ENCODE assay signal across 16 cellular contexts in the genomic region with DNA sequence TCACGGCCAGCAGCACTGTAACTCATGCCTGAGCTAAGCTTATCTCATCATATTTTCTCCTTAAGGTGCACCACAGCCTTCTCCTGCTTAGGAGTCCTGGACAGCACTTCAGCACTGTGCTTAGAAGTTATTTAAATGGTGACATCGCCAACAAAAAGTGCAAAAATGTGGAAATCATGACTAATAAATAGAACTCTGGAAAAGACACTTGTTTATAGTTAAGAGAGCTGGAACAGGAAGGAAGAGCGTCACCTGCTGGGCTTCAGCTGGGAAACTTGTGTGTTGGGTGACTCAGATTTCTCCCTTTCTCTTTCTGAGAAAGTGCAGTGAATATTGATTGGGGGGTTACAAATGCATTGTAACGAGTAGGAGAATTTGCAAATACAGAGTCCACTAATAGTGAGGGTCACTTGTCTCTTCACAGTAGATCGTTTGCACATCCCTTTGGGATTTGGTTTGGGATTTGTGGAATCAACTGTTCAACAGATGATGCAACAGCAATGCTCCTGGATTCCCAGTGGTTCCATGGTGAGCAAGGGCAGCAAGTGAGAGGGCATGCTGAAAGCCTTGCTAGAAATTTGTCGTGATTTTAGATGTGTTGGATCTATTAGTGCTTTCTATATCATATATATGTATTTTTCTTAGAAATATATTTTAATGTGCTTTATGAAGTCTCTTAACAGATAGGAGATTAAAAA.
DNase-seq lines count a peak whose midpoint lies in the region; ATAC-seq, FAIRE-seq and TF ChIP-seq lines count a peak whose summit lies in the region.
"Had no signal": no experiment of that assay in that cellular context is flagged by ENCODE, and none has a peak within 500 bp of the region (broad histone marks: within the 10 kb centered on the region; RNA-seq: fewer than 3 reads in every experiment).

No MANE protein-coding gene starts in this region.

- H3K9me3 Mint-ChIP-seq in nephron progenitor cell: peaks cover 12% of the 10 kb centered on the region
- peaks cover 8% of the 10 kb centered on the region for H3K9me3 Mint-ChIP-seq in stimulated activated memory B cell treated with anti-CD40 and anti-IgM and Interleukin-4, amounts not matched to agents 10 μg/mL and 1 μg/mL and 100 μg/mL, for 72 hours
- H3K9me3 Mint-ChIP-seq: activated CD4-positive, alpha-beta T cell treated with anti-CD3 and anti-CD28 coated beads, Interleukin-2, amount 10 ng/mL, durations not matched to agents 24 days and 14 days; central memory CD8-positive, alpha-beta T cell had no signal

- H3K36me3 ChIP-seq in GM06990 (ENCODE audit: control insufficient read depth, insufficient read depth, low read length): no peaks in the 10 kb centered on the region
- H3K36me3 ChIP-seq: pancreas had no signal

- no peak overlapping the region for H3K4me3 Mint-ChIP-seq in nephron progenitor cell
- H3K4me3 Mint-ChIP-seq in stimulated activated memory B cell treated with anti-CD40 and anti-IgM and Interleukin-4, amounts not matched to agents 10 μg/mL and 1 μg/mL and 100 μg/mL, for 72 hours: no peak overlapping the region
- H3K4me3 Mint-ChIP-seq: activated CD4-positive, alpha-beta T cell treated with anti-CD3 and anti-CD28 coated beads, Interleukin-2, amount 10 ng/mL, durations not matched to agents 24 days and 14 days; activated T-helper 17 cell treated with anti-CD3 and anti-CD28 coated beads, Interleukin-2, amount 50 U/mL, for 72 hours; central memory CD8-positive, alpha-beta T cell had no signal

- no peak overlapping the region for H3K4me3 ChIP-seq in GM06990 (replicated peaks; ENCODE audit: low read depth, low read length)
- H3K4me3 ChIP-seq in epithelial cell of proximal tubule (ENCODE audit: low read depth, low read length): no peak overlapping the region
- H3K4me3 ChIP-seq: lung, pancreas had no signal

- H3K4me1 Mint-ChIP-seq in nephron progenitor cell: no peaks in the 10 kb centered on the region
- H3K4me1 Mint-ChIP-seq in stimulated activated memory B cell treated with anti-CD40 and anti-IgM and Interleukin-4, amounts not matched to agents 10 μg/mL and 1 μg/mL and 100 μg/mL, for 72 hours: no peaks in the 10 kb centered on the region
- H3K4me1 Mint-ChIP-seq: activated CD4-positive, alpha-beta T cell treated with anti-CD3 and anti-CD28 coated beads, Interleukin-2, amount 10 ng/mL, durations not matched to agents 24 days and 14 days; activated T-helper 17 cell treated with anti-CD3 and anti-CD28 coated beads, Interleukin-2, amount 50 U/mL, for 72 hours; central memory CD8-positive, alpha-beta T cell had no signal

- no peak for ATAC-seq in stimulated activated memory B cell treated with anti-CD40 and anti-IgM and Interleukin-4, amounts not matched to agents 10 μg/mL and 1 μg/mL and 100 μg/mL, for 72 hours
- ATAC-seq: activated T-helper 17 cell treated with anti-CD3 and anti-CD28 coated beads, Interleukin-2, amount 50 U/mL, for 72 hours; pancreas had no signal

- TF ChIP-seq CTCF in GM06990 (IDR thresholded peaks at IDR 0.05; ENCODE audit: insufficient read depth, low read length, poor library complexity, severe bottlenecking): peak; percentile 17
- peak; percentile 66 for TF ChIP-seq CTCF in epithelial cell of proximal tubule (conservative IDR thresholded peaks at IDR 0.05; ENCODE audit: low read depth, low read length)
- TF ChIP-seq CTCF in nephron progenitor cell (IDR thresholded peaks at IDR 0.05): no peak

- no peaks in the 10 kb centered on the region for H3K27me3 ChIP-seq in GM06990 (replicated peaks; ENCODE audit: control insufficient read depth, insufficient read depth, low read length)
- H3K27me3 ChIP-seq: pancreas had no signal

- H3K36me3 Mint-ChIP-seq in nephron progenitor cell (ENCODE audit: low read depth): peaks cover 34% of the 10 kb centered on the region
- H3K36me3 Mint-ChIP-seq in stimulated activated memory B cell treated with anti-CD40 and anti-IgM and Interleukin-4, amounts not matched to agents 10 μg/mL and 1 μg/mL and 100 μg/mL, for 72 hours: no peaks in the 10 kb centered on the region

- H3K27ac Mint-ChIP-seq in nephron progenitor cell: peak overlapping the region; percentile 13
- H3K27ac Mint-ChIP-seq in stimulated activated memory B cell treated with anti-CD40 and anti-IgM and Interleukin-4, amounts not matched to agents 10 μg/mL and 1 μg/mL and 100 μg/mL, for 72 hours: no peak overlapping the region
- H3K27ac Mint-ChIP-seq: activated CD4-positive, alpha-beta T cell treated with anti-CD3 and anti-CD28 coated beads, Interleukin-2, amount 10 ng/mL, durations not matched to agents 24 days and 14 days; activated T-helper 17 cell treated with anti-CD3 and anti-CD28 coated beads, Interleukin-2, amount 50 U/mL, for 72 hours had no signal

- H3K27me3 Mint-ChIP-seq in nephron progenitor cell (ENCODE audit: low read depth, poor library complexity): no peaks in the 10 kb centered on the region
- no peaks in the 10 kb centered on the region for H3K27me3 Mint-ChIP-seq in stimulated activated memory B cell treated with anti-CD40 and anti-IgM and Interleukin-4, amounts not matched to agents 10 μg/mL and 1 μg/mL and 100 μg/mL, for 72 hours
- H3K27me3 Mint-ChIP-seq: activated CD4-positive, alpha-beta T cell treated with anti-CD3 and anti-CD28 coated beads, Interleukin-2, amount 10 ng/mL, durations not matched to agents 24 days and 14 days had no signal

- DNase-seq in GM06990 (ENCODE audit: extremely low read depth, insufficient read length) (no peak), NCI-H226 (peak; percentile 9), epithelial cell of proximal tubule (ENCODE audit: low read depth) (no peak), nephron progenitor cell (no peak), urothelium cell line (ENCODE audit: low spot score) (no peak), middle frontal gyrus (ENCODE audit: extremely low spot score, low spot score) (no peak), NCI-H2171 (lab: John Stamatoyannopoulos, UW) (no peak)
- DNase-seq: activated CD4-positive, alpha-beta T cell treated with anti-CD3 and anti-CD28 coated beads, Interleukin-2, amount 10 ng/mL, durations not matched to agents 24 days and 14 days; NCI-H1417; NCI-H82; pancreas had no signal

- FAIRE-seq in urothelium cell line (lab: Jason Lieb, UNC): no peak
- FAIRE-seq: GM18507, pancreas had no signal
